In the genomic region with DNA sequence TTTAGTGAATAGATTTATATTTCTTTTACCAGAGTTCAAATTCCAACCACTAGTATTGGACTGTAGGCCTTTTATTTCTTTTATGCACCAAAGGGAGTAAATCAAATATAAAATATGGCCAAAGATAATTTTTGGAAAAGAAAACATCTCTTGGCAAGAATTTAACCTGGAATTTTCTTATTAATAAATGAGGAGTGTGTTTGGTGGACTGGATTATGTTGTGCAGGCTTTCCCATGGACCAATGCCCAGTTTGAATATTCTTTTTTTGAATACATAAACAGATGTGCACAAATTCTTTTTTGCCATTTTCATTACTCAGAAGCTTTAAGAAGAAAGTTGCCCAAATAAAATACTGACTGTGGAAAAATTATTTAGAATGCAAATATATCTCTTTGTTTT, we compare ENCODE assay signal across 14 cellular contexts. TPM values are rescaled to one million over a fixed set of nuclear protein-coding genes. Genes with fewer than 3 reads are reported as not detected.
DNase-seq lines count a peak whose midpoint lies in the region; ATAC-seq and TF ChIP-seq lines count a peak whose summit lies in the region.
"Had no signal": no experiment of that assay in that cellular context is flagged by ENCODE, and none has a peak within 500 bp of the region (broad histone marks: within the 10 kb centered on the region; RNA-seq: fewer than 3 reads in every experiment).

No MANE protein-coding gene starts in this region.

- H3K27me3 ChIP-seq in left ventricle myocardium inferior (ENCODE audit: low read depth) (no peaks in the 10 kb centered on the region), adipocyte (replicated peaks; ENCODE audit: control insufficient read depth, insufficient read depth, low read length) (no peaks in the 10 kb centered on the region)

- peaks cover 30% of the 10 kb centered on the region for H3K4me1 ChIP-seq in left ventricle myocardium inferior
- peaks cover 24% of the 10 kb centered on the region for H3K4me1 ChIP-seq in adipocyte (ENCODE audit: control insufficient read depth, insufficient read depth, low read length)
- H3K4me1 ChIP-seq: A549, HAP-1 had no signal

- DNase-seq in left ventricle myocardium inferior (no peak), cardiac septum (ENCODE audit: low spot score) (no peak), adipocyte (ENCODE audit: low read depth) (peak; percentile 30), fibroblast of the aortic adventitia (ENCODE audit: low read depth) (peak; percentile 67), NCI-H345 (lab: John Stamatoyannopoulos, UW) (no peak), midbrain (lab: John Stamatoyannopoulos, UW) (no peak)
- DNase-seq: CD8-positive, alpha-beta T cell; COR-L47; DMS153; DND-41; GDM1 had no signal

- no peak for ATAC-seq in HG02610 (IDR thresholded peaks at IDR 0.05; ENCODE audit: unreplicated experiment)
- ATAC-seq: A549; CD8-positive, alpha-beta T cell had no signal

- H3K36me3 ChIP-seq in left ventricle myocardium inferior = no peaks in the 10 kb centered on the region
- no peaks in the 10 kb centered on the region for H3K36me3 ChIP-seq in adipocyte (ENCODE audit: control insufficient read depth, insufficient read depth, low read length, severe bottlenecking)
- H3K36me3 ChIP-seq: HAP-1 had no signal

- TF ChIP-seq CTCF in left ventricle myocardium inferior (IDR thresholded peaks at IDR 0.05; ENCODE audit: borderline replicate concordance) = no peak
- peak; percentile 6 for TF ChIP-seq CTCF in fibroblast of the aortic adventitia (IDR thresholded peaks at IDR 0.05; ENCODE audit: insufficient read depth, low read length)

- intact Hi-C loops in left ventricle myocardium inferior (cut with micrococcal nuclease) = no loop called here
- intact Hi-C loops in cardiac septum (cut with DNase I) = no loop called here

- H3K9me3 ChIP-seq in left ventricle myocardium inferior (replicated peaks) (peaks cover under 1% of the 10 kb centered on the region), adipocyte (ENCODE audit: control insufficient read depth, low read length) (no peaks in the 10 kb centered on the region)
- H3K9me3 ChIP-seq: A549, HAP-1 had no signal

- no peak overlapping the region for H3K9ac ChIP-seq in adipocyte (ENCODE audit: low read length)

- H3K4me3 ChIP-seq in left ventricle myocardium inferior = no peak overlapping the region
- no peak overlapping the region for H3K4me3 ChIP-seq in adipocyte (ENCODE audit: low read length)
- no peak overlapping the region for H3K4me3 ChIP-seq in fibroblast of the aortic adventitia (ENCODE audit: low read depth, low read length)
- H3K4me3 ChIP-seq: A549, HAP-1 had no signal

- H3K27ac ChIP-seq in left ventricle myocardium inferior (replicated peaks) = peak overlapping the region; percentile 47
- H3K27ac ChIP-seq: A549 had no signal

RNA-seq across cellular contexts. Expression of gene PRKG1, which starts 22.1 kb away (rescaled TPM):
- total RNA-seq in left ventricle myocardium inferior = 38.9 TPM
- total RNA-seq in cardiac septum = 35.6 TPM
- total RNA-seq in fibroblast of the aortic adventitia (ENCODE audit: low replicate concordance) = 45.6 and 60.2 TPM in 2 replicates
- total RNA-seq: CD8-positive, alpha-beta T cell had no signal

Comparison
In these comparisons a context has a peak if more than half of its experiments do, and no peak if none do; other contexts are left out.
1. DNase-seq: peak in adipocyte (single experiment) and fibroblast of the aortic adventitia (single experiment); none in left ventricle myocardium inferior (single experiment), cardiac septum (single experiment), NCI-H345 (single experiment) and midbrain (single experiment).